14 cellular contexts compared by ENCODE assay signal in genomic region chr4:11650801-11651596, GRCh38.
DNase-seq lines count a peak whose midpoint lies in the region; ATAC-seq and TF ChIP-seq lines count a peak whose summit lies in the region.
"Had no signal": no experiment of that assay in that cellular context is flagged by ENCODE, and none has a peak within 500 bp of the region (broad histone marks: within the 10 kb centered on the region; RNA-seq: fewer than 3 reads in every experiment).

No MANE protein-coding gene starts in this region.

- POLR2A ChIA-PET in IMR-90 (lab: Charles Lee; ENCODE audit: unreplicated experiment) = no interaction called here

- DNase-seq in IMR-90 (peak; percentile 71), astrocyte of the cerebellum (ENCODE audit: low read depth) (peak; percentile 4), fibroblast of the aortic adventitia (ENCODE audit: low read depth) (peak; percentile 43), pons (ENCODE audit: low spot score) (peak; percentile 26), mesenchymal stem cell (no peak), dedifferentiated amniotic fluid mesenchymal stem cell (ENCODE audit: extremely low spot score) (no peak)
- DNase-seq: activated CD4-positive, alpha-beta T cell treated with anti-CD3 and anti-CD28 coated beads for 4 hours; Caco-2; NCI-H1048; NCI-H774; SJCRH30 had no signal

- H3K36me3 ChIP-seq in IMR-90 (ENCODE audit: control insufficient read depth, insufficient read depth, low read length) = no peaks in the 10 kb centered on the region
- H3K36me3 ChIP-seq in mesenchymal stem cell (ENCODE audit: control insufficient read depth in 1 of 2, insufficient read depth in 2 of 2, low read depth in 1 of 2, low read length in 2 of 2) = no peaks in the 10 kb centered on the region
- H3K36me3 ChIP-seq: SJCRH30 had no signal

- TF ChIP-seq RAD21 in IMR-90 (IDR thresholded peaks at IDR 0.05; ENCODE audit: low read length) = no peak; the same call in 1 of the 2 replicates

- H3K79me1 ChIP-seq in IMR-90 (ENCODE audit: low read depth in 1 of 2, low read length in 2 of 2) = no peaks in the 10 kb centered on the region
- H3K79me1 ChIP-seq in mesenchymal stem cell (replicated peaks; ENCODE audit: low read length, poor library complexity, severe bottlenecking) = no peaks in the 10 kb centered on the region

- no peak overlapping the region for H3K27ac ChIP-seq in IMR-90 (ENCODE audit: insufficient read depth, low read length)
- no peak overlapping the region for H3K27ac ChIP-seq in mesenchymal stem cell (ENCODE audit: low read length, poor library complexity, severe bottlenecking)
- H3K27ac ChIP-seq: SJCRH30 had no signal

- dilution Hi-C loops in IMR-90 (cut with HindIII; ENCODE audit: low sequenced_read_pairs, unreplicated experiment) = no loop called here

- CTCF ChIA-PET in IMR-90 (lab: Yijun Ruan, JAX) = interaction anchor here (0.7 to 1.4 kb wide), 2 partner anchors 19 to 47 kb away, joined by 3 to 5 read pairs; no protein-coding TSS in a partner anchor

- H3K4me1 ChIP-seq in IMR-90 (ENCODE audit: control insufficient read depth, insufficient read depth, low read length) (peaks cover 3% of the 10 kb centered on the region), mesenchymal stem cell (ENCODE audit: control insufficient read depth, insufficient read depth, low read depth, low read length) (no peaks in the 10 kb centered on the region)
- H3K4me1 ChIP-seq: Caco-2, SJCRH30 had no signal

- no peak overlapping the region for H2AK9ac ChIP-seq in IMR-90 (replicated peaks; ENCODE audit: low read depth, low read length, poor library complexity)

- H3K18ac ChIP-seq in IMR-90 (ENCODE audit: low read depth, low read length) (peak overlapping the region; percentile 13; the same call in 1 of the 2 replicates), mesenchymal stem cell (ENCODE audit: low read depth in 1 of 2, low read length in 2 of 2) (no peak overlapping the region)

- no peak for TF ChIP-seq CTCF in IMR-90 (conservative IDR thresholded peaks at IDR 0.05; ENCODE audit: low read depth, low read length)
- TF ChIP-seq CTCF in astrocyte of the cerebellum (IDR thresholded peaks at IDR 0.05; ENCODE audit: low read depth, low read length, missing control alignments) = no peak
- no peak for TF ChIP-seq CTCF in fibroblast of the aortic adventitia (IDR thresholded peaks at IDR 0.05; ENCODE audit: insufficient read depth, low read length)

- H3K14ac ChIP-seq in IMR-90 (replicated peaks; ENCODE audit: low read depth, low read length) (peak overlapping the region; percentile 34; the same call in 1 of the 2 replicates), mesenchymal stem cell (ENCODE audit: low read length in 2 of 2) (no peak overlapping the region)

- H2AK5ac ChIP-seq in IMR-90 (ENCODE audit: low read depth, low read length) (no peak overlapping the region), mesenchymal stem cell (ENCODE audit: low read length, severe bottlenecking) (no peak overlapping the region)

- ATAC-seq in IMR-90 (ENCODE audit: low read depth) = peak; percentile 75
- no peak for ATAC-seq in HG02759 (IDR thresholded peaks at IDR 0.05; ENCODE audit: unreplicated experiment)
- no peak for ATAC-seq in HG03159 (IDR thresholded peaks at IDR 0.05; ENCODE audit: unreplicated experiment)
- ATAC-seq: activated T-helper 17 cell treated with anti-CD3 and anti-CD28 coated beads, Interleukin-2, amount 50 U/mL, for 72 hours had no signal

- H2BK15ac ChIP-seq in IMR-90 (ENCODE audit: low read depth, low read length) (0 out of 3 replicates have a peak overlapping the region, but pooled peaks have one; percentile 7), mesenchymal stem cell (ENCODE audit: low read depth, poor library complexity, severe bottlenecking) (no peak overlapping the region)

- peak overlapping the region; percentile 85 for H2AFZ ChIP-seq in IMR-90 (replicated peaks; ENCODE audit: low read length, poor library complexity)
- no peak overlapping the region for H2AFZ ChIP-seq in mesenchymal stem cell (ENCODE audit: low read depth, low read length)

- H3K9ac ChIP-seq in IMR-90 (ENCODE audit: low read depth, low read length) = no peak overlapping the region
- no peak overlapping the region for H3K9ac ChIP-seq in mesenchymal stem cell (ENCODE audit: low read length)

- 11% methylated on average over 4 of the region's 19 CpGs; no CpG with 5 or more reads in 1 of the 2 experiments for WGBS in IMR-90 (ENCODE audit: extremely low coverage in 2 of 2, insufficient read length in 1 of 2), 2 experiments
- WGBS in mesenchymal stem cell = 92% methylated on average over 15 of the region's 19 CpGs

- H3K4me2 ChIP-seq in IMR-90 (ENCODE audit: low read depth, low read length) (peak overlapping the region; percentile 66), mesenchymal stem cell (ENCODE audit: low read length, poor library complexity, severe bottlenecking) (no peak overlapping the region)

- H4K8ac ChIP-seq in IMR-90 (ENCODE audit: low read depth in 2 of 2, low read length in 2 of 2) = peak overlapping the region; percentile 23 to 32; a peak in 2 of 4 replicates
- no peak overlapping the region for H4K8ac ChIP-seq in mesenchymal stem cell (ENCODE audit: low read length)

- BruUV-seq in IMR-90 (replicated peaks; lab: Mats Ljungman, UMichigan) = no TSS peak

- peak overlapping the region; percentile 36; the same call in 1 of the 2 replicates for H2BK20ac ChIP-seq in IMR-90 (ENCODE audit: low read depth, low read length)

- H2BK5ac ChIP-seq in IMR-90 (ENCODE audit: low read depth, low read length, poor library complexity, severe bottlenecking) (no peak overlapping the region), mesenchymal stem cell (ENCODE audit: low read depth, low read length, poor library complexity, severe bottlenecking) (no peak overlapping the region)

- intact Hi-C loops in IMR-90 (cut with micrococcal nuclease) = no loop called here

- no peaks in the 10 kb centered on the region for H3K9me1 ChIP-seq in IMR-90 (ENCODE audit: insufficient read depth, low read length)

- H3K9me3 ChIP-seq in IMR-90 (ENCODE audit: control insufficient read depth, insufficient read depth, low read length) = no peaks in the 10 kb centered on the region
- no peaks in the 10 kb centered on the region for H3K9me3 ChIP-seq in mesenchymal stem cell (ENCODE audit: control insufficient read depth, low read length)
- H3K9me3 ChIP-seq: Caco-2, SJCRH30 had no signal

- H3K4me3 ChIP-seq in IMR-90 (ENCODE audit: insufficient read depth, low read depth, low read length) (no peak overlapping the region), astrocyte of the cerebellum (ENCODE audit: low read depth, low read length) (no peak overlapping the region), fibroblast of the aortic adventitia (ENCODE audit: low read depth, low read length) (no peak overlapping the region), mesenchymal stem cell (ENCODE audit: insufficient read depth in 1 of 2, low read depth in 1 of 2, low read length in 2 of 2) (no peak overlapping the region)
- H3K4me3 ChIP-seq: SJCRH30 had no signal

- H3K23ac ChIP-seq in IMR-90 (ENCODE audit: low read depth, low read length) = peak overlapping the region; percentile 39; the same call in 1 of the 2 replicates
- H3K23ac ChIP-seq in mesenchymal stem cell (ENCODE audit: low read length in 2 of 2) = no peak overlapping the region

- no peaks in the 10 kb centered on the region for H4K20me1 ChIP-seq in IMR-90 (ENCODE audit: insufficient read depth, low read length)

- in situ Hi-C loops in IMR-90 (cut with MboI; ENCODE audit: low sequenced_read_pairs) = no loop called here
- in situ Hi-C loops in astrocyte of the cerebellum (cut with HindIII; ENCODE audit: low sequenced_read_pairs) = no loop called here

- H3K27me3 ChIP-seq in IMR-90 (ENCODE audit: control insufficient read depth, insufficient read depth, low read length) (no peaks in the 10 kb centered on the region; the same call in 1 of the 2 replicates), mesenchymal stem cell (ENCODE audit: control insufficient read depth in 1 of 2, insufficient read depth in 1 of 2, low read length in 2 of 2) (no peaks in the 10 kb centered on the region)

- no peak for TF ChIP-seq POLR2A in IMR-90 (IDR thresholded peaks at IDR 0.05; ENCODE audit: low read depth, low read length)

- peak overlapping the region; percentile 25 for H2BK120ac ChIP-seq in IMR-90 (ENCODE audit: low read depth, low read length)
- H2BK120ac ChIP-seq in mesenchymal stem cell (ENCODE audit: low read depth, low read length) = no peak overlapping the region

- H2BK12ac ChIP-seq in mesenchymal stem cell (ENCODE audit: low read length in 2 of 2) = no peak overlapping the region

- H4K5ac ChIP-seq in IMR-90 (ENCODE audit: low read depth, low read length) = peak overlapping the region; percentile 7; the same call in 1 of the 2 replicates

- no peak overlapping the region for H4K91ac ChIP-seq in IMR-90 (ENCODE audit: insufficient read depth, low read depth, low read length)
- no peak overlapping the region for H4K91ac ChIP-seq in mesenchymal stem cell (ENCODE audit: low read length)

- no peak overlapping the region for H3K56ac ChIP-seq in IMR-90 (ENCODE audit: extremely low read depth, insufficient read depth, low read length)

- H3K4ac ChIP-seq in IMR-90 (ENCODE audit: low read depth, low read length) (peak overlapping the region; percentile 29; the same call in 1 of the 2 replicates), mesenchymal stem cell (ENCODE audit: low read depth in 1 of 2, low read length in 2 of 2) (no peak overlapping the region)

TF ChIP-seq in IMR-90, 13 proteins besides CTCF, POLR2A, EP300 and RAD21:
- TF ChIP-seq MXI1 (IDR thresholded peaks at IDR 0.05; ENCODE audit: borderline replicate concordance, low read depth, low read length) = no peak
- no peak for TF ChIP-seq MAFK (IDR thresholded peaks at IDR 0.05; ENCODE audit: low read depth, low read length)
- no peak for TF ChIP-seq CEBPB (IDR thresholded peaks at IDR 0.05; ENCODE audit: low read depth, low read length)

Comparison
In these comparisons a context has a peak if more than half of its experiments do, and no peak if none do; other contexts are left out.
1. DNase-seq: peak in IMR-90 (single experiment), astrocyte of the cerebellum (single experiment), fibroblast of the aortic adventitia (single experiment) and pons (single experiment); none in mesenchymal stem cell (single experiment) and dedifferentiated amniotic fluid mesenchymal stem cell (single experiment).